Comparison of ENCODE assay signal across 15 cellular contexts in genomic region chr18:79156330-79156729, GRCh38.
DNase-seq lines count a peak whose midpoint lies in the region; ATAC-seq and TF ChIP-seq lines count a peak whose summit lies in the region.
"Had no signal": no experiment of that assay in that cellular context is flagged by ENCODE, and none has a peak within 500 bp of the region (broad histone marks: within the 10 kb centered on the region; RNA-seq: fewer than 3 reads in every experiment).

No MANE protein-coding gene starts in this region.

- in situ Hi-C loops in G401 (cut with HindIII; ENCODE audit: low sequenced_read_pairs): no loop called here

- no peaks in the 10 kb centered on the region for H3K27me3 ChIP-seq in upper lobe of right lung
- H3K27me3 ChIP-seq: left lung, right lobe of liver had no signal

- H3K9me3 Mint-ChIP-seq in activated naive CD4-positive, alpha-beta T cell treated with anti-CD3 and anti-CD28 coated beads, Interleukin-2, amount 50 U/mL, for 72 hours: no peaks in the 10 kb centered on the region
- H3K9me3 Mint-ChIP-seq: activated T-helper 1 cell treated with anti-CD3 and anti-CD28 coated beads, Interleukin-12 subunit alpha, Interleukin-12 subunit beta, Interleukin-2, Interleukin-4 antibody, amounts not matched to agents 30 ng/mL and 10 ng/mL and 1 ng/mL, durations not matched to agents 14 hours and 24 hours and 36 hours had no signal

- no peaks in the 10 kb centered on the region for H3K4me1 ChIP-seq in upper lobe of right lung
- H3K4me1 ChIP-seq: left lung, right lobe of liver had no signal

- H3K27ac ChIP-seq in upper lobe of right lung: peak overlapping the region; percentile 21
- H3K27ac ChIP-seq: right lobe of liver had no signal

- H3K4me1 Mint-ChIP-seq in T-helper 17 cell: peaks cover 14% of the 10 kb centered on the region

- peaks cover 4 to 25% of the 10 kb centered on the region in 2 donors for H3K36me3 Mint-ChIP-seq in activated naive CD4-positive, alpha-beta T cell treated with anti-CD3 and anti-CD28 coated beads, Interleukin-2, amount 50 U/mL, for 72 hours
- peaks cover 11% of the 10 kb centered on the region for H3K36me3 Mint-ChIP-seq in T-helper 17 cell (ENCODE audit: low read depth)

- ATAC-seq in activated naive CD4-positive, alpha-beta T cell treated with anti-CD3 and anti-CD28 coated beads, Interleukin-2, amount 50 U/mL, for 72 hours: no peak
- ATAC-seq in T-helper 17 cell (no peak), upper lobe of right lung (no peak), HG03354 (IDR thresholded peaks at IDR 0.05; ENCODE audit: poor library complexity, severe bottlenecking, unreplicated experiment) (no peak), HG03175 (IDR thresholded peaks at IDR 0.05; ENCODE audit: unreplicated experiment) (no peak)

- H3K27ac Mint-ChIP-seq in activated naive CD4-positive, alpha-beta T cell treated with anti-CD3 and anti-CD28 coated beads, Interleukin-2, amount 50 U/mL, for 72 hours: peak overlapping the region; percentile 9 to 51
- H3K27ac Mint-ChIP-seq in T-helper 17 cell: peak overlapping the region; percentile 1
- H3K27ac Mint-ChIP-seq: activated CD4-positive, alpha-beta T cell treated with anti-CD3 and anti-CD28 coated beads for 36 hours had no signal

- intact Hi-C loops in upper lobe of right lung (cut with DNase I): no loop called here

- peaks cover 18% of the 10 kb centered on the region for H3K36me3 ChIP-seq in upper lobe of right lung
- H3K36me3 ChIP-seq: right lobe of liver had no signal

- no peak for DNase-seq in activated naive CD4-positive, alpha-beta T cell treated with anti-CD3 and anti-CD28 coated beads, Interleukin-2, amount 50 U/mL, for 72 hours (ENCODE audit: low spot score in 2 of 2)
- DNase-seq in activated naive CD4-positive, alpha-beta T cell (lab: John Stamatoyannopoulos, UW): no peak
- DNase-seq in T-helper 17 cell (no peak), iris pigment epithelial cell (ENCODE audit: low read depth) (peak; percentile 7), upper lobe of right lung (no peak), G401 (ENCODE audit: low spot score) (no peak)
- DNase-seq: NCI-H1694 treated with DMSO at 0.1 percent for 48 hours, NCI-H510A treated with DMSO at 0.1 percent for 48 hours, right lobe of liver, RPMI8226 had no signal

- no peak overlapping the region for H3K4me3 Mint-ChIP-seq in T-helper 17 cell
- H3K4me3 Mint-ChIP-seq: activated CD4-positive, alpha-beta T cell treated with anti-CD3 and anti-CD28 coated beads for 36 hours; activated T-helper 1 cell treated with anti-CD3 and anti-CD28 coated beads, Interleukin-12 subunit alpha, Interleukin-12 subunit beta, Interleukin-2, Interleukin-4 antibody, amounts not matched to agents 30 ng/mL and 10 ng/mL and 1 ng/mL, durations not matched to agents 14 hours and 24 hours and 36 hours had no signal

- H3K9me3 ChIP-seq in T-helper 17 cell (ENCODE audit: control insufficient read depth, low read length, poor library complexity, severe bottlenecking) (no peaks in the 10 kb centered on the region), upper lobe of right lung (no peaks in the 10 kb centered on the region)
- H3K9me3 ChIP-seq: left lung, right lobe of liver had no signal

- no peaks in the 10 kb centered on the region for H3K27me3 Mint-ChIP-seq in T-helper 17 cell
- H3K27me3 Mint-ChIP-seq: activated CD4-positive, alpha-beta T cell treated with anti-CD3 and anti-CD28 coated beads for 36 hours had no signal

- H3K4me3 ChIP-seq in upper lobe of right lung: no peak overlapping the region
- H3K4me3 ChIP-seq: left lung, right lobe of liver had no signal

- TF ChIP-seq CTCF in upper lobe of right lung (IDR thresholded peaks at IDR 0.05): no peak
